ENCODE assay signal across 8 cellular contexts in the genomic region with DNA sequence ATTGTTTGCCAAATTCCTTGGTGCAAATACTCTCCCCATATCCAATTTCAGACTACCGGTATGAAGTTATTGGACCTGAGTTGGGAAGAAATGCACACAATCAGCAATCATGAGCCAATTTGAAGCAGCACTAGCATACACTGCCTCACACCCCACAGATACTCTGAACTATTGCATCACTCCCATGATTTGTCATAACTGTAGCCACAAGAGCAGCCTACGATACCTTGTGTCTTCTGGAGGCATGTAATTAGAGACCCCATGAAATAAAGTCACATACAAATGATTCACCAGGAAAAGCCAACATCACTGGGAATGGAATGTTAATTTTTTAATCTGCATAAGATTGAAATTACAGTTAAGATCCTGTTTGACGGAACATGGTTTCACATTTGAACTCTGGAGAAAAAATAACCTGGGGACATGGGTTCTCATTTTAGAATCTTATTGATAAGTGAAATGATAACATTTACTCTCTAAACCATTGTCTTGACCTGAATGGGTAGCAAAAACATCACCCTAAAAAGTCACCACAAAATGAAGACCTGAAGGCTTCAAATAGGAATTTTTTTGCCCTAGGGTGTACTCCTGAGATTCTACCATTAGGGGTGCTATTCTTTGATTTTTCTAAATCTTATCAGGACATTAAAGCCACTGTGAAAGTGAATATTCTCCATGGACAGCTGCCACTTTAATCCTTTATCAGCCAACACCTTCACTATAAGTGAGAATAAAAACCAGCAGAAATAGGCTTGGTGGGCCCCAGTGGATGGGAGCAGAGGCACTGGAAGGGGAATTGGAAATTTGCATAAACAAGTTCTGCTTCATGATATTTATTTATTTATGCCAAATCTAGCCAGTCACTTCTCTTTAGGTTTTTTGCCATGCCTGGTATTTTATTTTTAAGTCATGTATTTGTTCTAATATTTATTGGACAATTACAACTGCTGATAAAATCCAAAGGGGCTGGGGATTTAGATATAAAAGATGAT. TPM values are rescaled to one million over a fixed set of nuclear protein-coding genes. Genes with fewer than 3 reads are reported as not detected.
DNase-seq lines count a peak whose midpoint lies in the region; ATAC-seq and TF ChIP-seq lines count a peak whose summit lies in the region.

No MANE protein-coding gene starts in this region.

- H3K36me3 ChIP-seq in spleen, result no peaks in the 10 kb centered on the region

- no peaks in the 10 kb centered on the region for H3K27me3 ChIP-seq in spleen (replicated peaks in 1 of 7)

- ATAC-seq in GM21529 (IDR thresholded peaks at IDR 0.05; ENCODE audit: unreplicated experiment), result peak; percentile 87
- ATAC-seq in omental fat pad (ENCODE audit: low FRiP score), result no peak

- 35 to 68% (median 48%) methylated on average over 3 of the region's 3 CpGs for WGBS in spleen, 5 donors

- peak; percentile 21 for DNase-seq in activated CD8-positive, alpha-beta memory T cell treated with anti-CD3 and anti-CD28 coated beads, Interleukin-2, amount 50 U/mL, for 4 hours
- DNase-seq in activated CD8-positive, alpha-beta memory T cell treated with anti-CD3 and anti-CD28 coated beads, Interleukin-2, amount 50 U/mL, for 48 hours, result no peak
- DNase-seq in HS-27A (ENCODE audit: low read depth), result peak; percentile 26
- peak; percentile 57 for DNase-seq in SKM-1 (lab: John Stamatoyannopoulos, UW; ENCODE audit: unreplicated experiment)
- DNase-seq in erythroblast (lab: John Stamatoyannopoulos, UW), result peak; percentile 84 to 90
- DNase-seq in spleen, result no peak
- DNase-seq in omental fat pad (ENCODE audit: low spot score), result no peak

- TF ChIP-seq CTCF in spleen (IDR thresholded peaks at IDR 0.05 in 8 of 11, conservative IDR thresholded peaks at IDR 0.05 in 3 of 11) (peak in 7 of 11 experiments; percentile 33 to 56 (median 48)), omental fat pad (IDR thresholded peaks at IDR 0.05) (no peak)

- H3K4me1 ChIP-seq in spleen, result peaks cover 0 to 34% (median 14%) of the 10 kb centered on the region in 6 donors

- intact Hi-C loops in spleen (cut with DNase I; ENCODE audit: low total_unique reads), result no loop called here

- TF ChIP-seq POLR2A in erythroblast (IDR thresholded peaks at IDR 0.05; ENCODE audit: low read length) (peak; percentile 41), spleen (IDR thresholded peaks at IDR 0.05) (no peak)

- H3K4me3 ChIP-seq in spleen, result peak overlapping the region in 4 of 8 donors; percentile 5 to 57 (median 10)

- peak overlapping the region in 3 of 8 donors; percentile 4 to 40 (median 27) for H3K27ac ChIP-seq in spleen

- no peaks in the 10 kb centered on the region for H3K9me3 ChIP-seq in spleen

RNA-seq across cellular contexts. Expression of a gene that starts 34.5 kb away (rescaled TPM):
- total RNA-seq in spleen, result 10 to 100 TPM; 33.0 to 66.9 (median 53.0) TPM
- polyA plus RNA-seq in spleen, result 10 to 100 TPM; 12.3 to 18.8 (median 15.0) TPM
- total RNA-seq in omental fat pad, result 10 to 100 TPM; 39.2 to 54.8 (median 47.0) TPM

Comparison
In these comparisons a context has a peak if more than half of its experiments do, and no peak if none do; other contexts are left out.
1. DNase-seq: peak in activated CD8-positive, alpha-beta memory T cell treated with anti-CD3 and anti-CD28 coated beads, Interleukin-2, amount 50 U/mL, for 4 hours (single experiment), HS-27A (single experiment), SKM-1 (single experiment) and erythroblast (2 of 2); none in activated CD8-positive, alpha-beta memory T cell treated with anti-CD3 and anti-CD28 coated beads, Interleukin-2, amount 50 U/mL, for 48 hours (single experiment), spleen (single experiment) and omental fat pad (single experiment).
2. CTCF ChIP-seq: peak in spleen (7 of 11); none in omental fat pad (0 of 3).